13 cellular contexts compared by ENCODE assay signal in the genomic region with DNA sequence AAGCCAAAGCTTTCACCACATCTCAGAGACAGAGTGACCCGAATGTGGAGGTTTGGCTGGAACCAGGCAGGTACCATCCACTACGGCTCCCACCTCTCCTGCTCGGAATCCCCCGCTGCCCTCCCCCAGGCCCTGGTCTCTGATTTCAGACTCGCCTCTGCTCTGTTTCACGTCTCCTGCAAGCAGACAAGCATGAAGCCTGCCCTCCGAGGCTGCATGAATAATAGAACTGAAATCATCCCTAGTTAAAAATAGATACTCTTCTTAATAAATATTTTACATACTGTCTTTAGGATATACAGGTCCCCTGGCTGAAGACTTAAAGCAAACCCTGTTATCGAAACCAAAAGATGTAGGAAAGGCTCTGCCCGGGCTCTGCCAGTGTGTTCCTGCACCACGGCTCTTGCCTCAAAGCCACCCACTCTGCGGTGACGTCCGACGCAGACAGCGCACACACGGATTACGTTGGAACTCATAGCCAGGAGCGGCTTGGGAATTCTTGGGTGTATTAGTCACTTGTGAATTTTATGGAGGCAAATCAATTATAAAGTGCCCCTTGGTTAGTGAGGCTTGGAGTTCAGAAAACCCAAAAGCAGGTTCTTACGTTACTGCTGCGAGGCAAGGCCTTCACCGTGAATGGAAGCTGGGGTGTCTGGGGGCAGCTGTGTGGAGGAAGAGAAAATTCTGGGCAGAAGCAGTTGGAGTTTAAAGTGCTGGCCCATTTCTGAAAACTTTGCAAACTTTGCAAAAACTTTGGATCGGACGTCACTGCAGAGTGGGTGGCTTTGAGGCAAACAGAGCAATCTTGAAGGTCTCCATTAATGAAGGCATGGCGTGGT. TPM values are rescaled to one million over a fixed set of nuclear protein-coding genes. Genes with fewer than 3 reads are reported as not detected.
DNase-seq lines count a peak whose midpoint lies in the region; ATAC-seq and TF ChIP-seq lines count a peak whose summit lies in the region.
"Had no signal": no experiment of that assay in that cellular context is flagged by ENCODE, and none has a peak within 500 bp of the region (broad histone marks: within the 10 kb centered on the region; RNA-seq: fewer than 3 reads in every experiment).

No MANE protein-coding gene starts in this region.

- no peak overlapping the region for H2BK12ac ChIP-seq in trophoblast cell (ENCODE audit: low read length)

- H3K79me2 ChIP-seq in GM23248 (ENCODE audit: insufficient read depth), result no peaks in the 10 kb centered on the region
- H3K79me2 ChIP-seq in trophoblast cell (ENCODE audit: control insufficient read depth, insufficient read depth, low read length, poor library complexity), result no peaks in the 10 kb centered on the region

- no peak for TF ChIP-seq POLR2A in tibial nerve (IDR thresholded peaks at IDR 0.05)

- no peaks in the 10 kb centered on the region for H3K9me2 ChIP-seq in GM23248 (ENCODE audit: insufficient read depth)

- H3K4me2 ChIP-seq in GM23248 (ENCODE audit: unreplicated experiment) (no peak overlapping the region), trophoblast cell (ENCODE audit: low read length) (no peak overlapping the region)
- H3K4me2 ChIP-seq: BLaER1 treated with 17β-estradiol and CSF1 and Interleukin-3, amounts not matched to agents 10 nM and 100 nM had no signal

- H4K8ac ChIP-seq in trophoblast cell (ENCODE audit: low read depth, low read length), result no peak overlapping the region

- no peak overlapping the region for H2BK5ac ChIP-seq in trophoblast cell (ENCODE audit: low read depth, low read length, poor library complexity)

- no peak overlapping the region for H2AFZ ChIP-seq in GM23248
- H2AFZ ChIP-seq in trophoblast cell (ENCODE audit: insufficient read depth, low read length, poor library complexity), result no peak overlapping the region

- no peak overlapping the region for H3K9ac ChIP-seq in GM23248
- H3K9ac ChIP-seq in trophoblast cell (ENCODE audit: low read length), result no peak overlapping the region
- H3K9ac ChIP-seq: BLaER1 treated with 17β-estradiol and CSF1 and Interleukin-3, amounts not matched to agents 10 nM and 100 nM had no signal

- no peak for TF ChIP-seq EP300 in tibial nerve (IDR thresholded peaks at IDR 0.05)

- H4K91ac ChIP-seq in trophoblast cell (ENCODE audit: low read depth, low read length), result no peak overlapping the region

- no peak overlapping the region for H3K14ac ChIP-seq in trophoblast cell (ENCODE audit: low read length)

- in situ Hi-C loops in GM23248 (cut with MboI), result no loop called here

- 77 to 78% methylated on average over 24 of the region's 24 CpGs for WGBS in GM23248 (ENCODE audit: low coverage in 1 of 2, low lambda C conversion rate in 2 of 2, missing lambda C conversion rate in 2 of 2), 2 experiments
- no CpG with 5 or more reads among the region's 24 CpGs for WGBS in trophoblast cell (ENCODE audit: extremely low coverage, insufficient coverage, insufficient read length)
- WGBS in aorta, 2 donors, result 70 to 73% methylated on average over 24 of the region's 24 CpGs
- 69 to 75% methylated on average over 24 of the region's 24 CpGs for WGBS in tibial nerve, 2 donors

- TF ChIP-seq CTCF in RWPE2 (IDR thresholded peaks at IDR 0.05; ENCODE audit: poor library complexity, severe bottlenecking), result no peak
- no peak for TF ChIP-seq CTCF in fibroblast of pulmonary artery (IDR thresholded peaks at IDR 0.05; ENCODE audit: low read length, missing control alignments)
- no peak for TF ChIP-seq CTCF in tibial nerve (IDR thresholded peaks at IDR 0.05)

- H3K27ac ChIP-seq in GM23248 (no peak overlapping the region), RWPE2 (ENCODE audit: poor library complexity, severe bottlenecking) (no peak overlapping the region), trophoblast cell (ENCODE audit: low read depth, low read length) (no peak overlapping the region), aorta (ENCODE audit: low read depth in 1 of 2, low read length in 2 of 2) (no peak overlapping the region), tibial nerve (no peak overlapping the region)
- H3K27ac ChIP-seq: BLaER1 treated with 17β-estradiol and CSF1 and Interleukin-3, amounts not matched to agents 10 nM and 100 nM; cardiac muscle cell had no signal

- peaks cover 25% of the 10 kb centered on the region for H3F3A ChIP-seq in GM23248 (ENCODE audit: insufficient read depth)

- H3K9me3 ChIP-seq in GM23248 (ENCODE audit: low read depth) (no peaks in the 10 kb centered on the region), RWPE2 (ENCODE audit: severe bottlenecking) (no peaks in the 10 kb centered on the region), trophoblast cell (ENCODE audit: insufficient read depth, low read depth, low read length) (no peaks in the 10 kb centered on the region), aorta (ENCODE audit: control insufficient read depth, low read length) (no peaks in the 10 kb centered on the region), tibial nerve (no peaks in the 10 kb centered on the region)
- H3K9me3 ChIP-seq: BLaER1 treated with 17β-estradiol and CSF1 and Interleukin-3, amounts not matched to agents 10 nM and 100 nM had no signal

- H4K12ac ChIP-seq in trophoblast cell (ENCODE audit: low read depth, low read length), result no peak overlapping the region

- no peaks in the 10 kb centered on the region for H3K79me1 ChIP-seq in trophoblast cell (ENCODE audit: low read length)

- H3K4ac ChIP-seq in trophoblast cell (ENCODE audit: low read depth, low read length), result no peak overlapping the region

- H3K23ac ChIP-seq in trophoblast cell (ENCODE audit: low read length), result no peak overlapping the region

- H3K18ac ChIP-seq in trophoblast cell (ENCODE audit: low read length), result no peak overlapping the region

- H4K20me1 ChIP-seq in GM23248 (ENCODE audit: insufficient read depth), result no peaks in the 10 kb centered on the region
- H4K20me1 ChIP-seq: BLaER1 treated with 17β-estradiol and CSF1 and Interleukin-3, amounts not matched to agents 10 nM and 100 nM had no signal

- no peak overlapping the region for H2AK5ac ChIP-seq in trophoblast cell (ENCODE audit: low read length)

- peak; percentile 17; the same call in 2 of the 3 replicates for ATAC-seq in RWPE2 (ENCODE audit: low read depth)
- no peak for ATAC-seq in aorta (ENCODE audit: low FRiP score)

- no peaks in the 10 kb centered on the region for H3K27me3 ChIP-seq in GM23248 (replicated peaks; ENCODE audit: insufficient read depth)
- no peaks in the 10 kb centered on the region for H3K27me3 ChIP-seq in RWPE2 (ENCODE audit: insufficient read depth, poor library complexity, severe bottlenecking)
- no peaks in the 10 kb centered on the region for H3K27me3 ChIP-seq in trophoblast cell (ENCODE audit: insufficient read depth, low read length)
- H3K27me3 ChIP-seq in aorta (ENCODE audit: control insufficient read depth in 1 of 2, insufficient read depth in 2 of 2, low read length in 1 of 2), result no peaks in the 10 kb centered on the region
- H3K27me3 ChIP-seq in tibial nerve, result peaks cover 0 to 13% of the 10 kb centered on the region in 2 donors

- DNase-seq in GM23248, result peak; percentile 51
- DNase-seq in RWPE2 (ENCODE audit: low spot score), result no peak
- peak; percentile 62 for DNase-seq in fibroblast of pulmonary artery (ENCODE audit: low read depth)
- DNase-seq in trophoblast cell, result peak; percentile 35 to 62
- DNase-seq in aorta, result no peak
- DNase-seq in tibial nerve (ENCODE audit: low spot score in 2 of 2), result no peak
- DNase-seq in dedifferentiated amniotic fluid mesenchymal stem cell (ENCODE audit: extremely low spot score), result no peak
- no peak for DNase-seq in NCI-H82 (lab: John Stamatoyannopoulos, UW)
- DNase-seq: activated CD4-positive, alpha-beta T cell treated with anti-CD3 and anti-CD28 coated beads, Interleukin-2, amount 50 U/mL, for 1 hour; activated effector memory CD4-positive, alpha-beta T cell treated with anti-CD3 and anti-CD28 coated beads, Interleukin-2, amount 50 U/mL, for 16 hours; NCI-H1694 treated with DMSO at 0.1 percent for 48 hours had no signal

- no peak overlapping the region for H2BK120ac ChIP-seq in trophoblast cell (ENCODE audit: insufficient read depth, low read length, poor library complexity)

- H3K4me3 ChIP-seq in GM23248 (no peak overlapping the region), RWPE2 (ENCODE audit: severe bottlenecking) (no peak overlapping the region), fibroblast of pulmonary artery (replicated peaks; ENCODE audit: low read depth, low read length) (no peak overlapping the region), trophoblast cell (ENCODE audit: low read depth, low read length) (no peak overlapping the region), aorta (ENCODE audit: low read length in 2 of 2) (no peak overlapping the region), tibial nerve (no peak overlapping the region)
- H3K4me3 ChIP-seq: BLaER1 treated with 17β-estradiol and CSF1 and Interleukin-3, amounts not matched to agents 10 nM and 100 nM; cardiac muscle cell had no signal

- H3K4me1 ChIP-seq in GM23248 (ENCODE audit: insufficient read depth) (peaks cover 30% of the 10 kb centered on the region), RWPE2 (ENCODE audit: insufficient read depth, poor library complexity, severe bottlenecking) (no peaks in the 10 kb centered on the region), trophoblast cell (ENCODE audit: control insufficient read depth in 1 of 2, insufficient read depth in 2 of 2, low read length in 2 of 2) (peaks cover 0 to 2% of the 10 kb centered on the region in 2 experiments), aorta (ENCODE audit: control insufficient read depth in 1 of 2, insufficient read depth in 2 of 2, low read length in 2 of 2) (no peaks in the 10 kb centered on the region), tibial nerve (peaks cover 0 to 8% (median 5%) of the 10 kb centered on the region in 4 donors)

- H3K36me3 ChIP-seq in GM23248 (ENCODE audit: low read depth) (no peaks in the 10 kb centered on the region), RWPE2 (ENCODE audit: low read depth) (no peaks in the 10 kb centered on the region), trophoblast cell (ENCODE audit: control insufficient read depth in 1 of 2, insufficient read depth in 2 of 2, low read length in 2 of 2) (no peaks in the 10 kb centered on the region), aorta (ENCODE audit: control insufficient read depth in 1 of 2, insufficient read depth in 2 of 2, low read length in 1 of 2) (no peaks in the 10 kb centered on the region), tibial nerve (no peaks in the 10 kb centered on the region)
- H3K36me3 ChIP-seq: BLaER1 treated with 17β-estradiol and CSF1 and Interleukin-3, amounts not matched to agents 10 nM and 100 nM; cardiac muscle cell had no signal

- intact Hi-C loops in aorta (cut with DNase I), result no loop called here

RNA-seq across cellular contexts. Expression of a gene that starts 25.6 kb away (rescaled TPM):
- 0.25 and 1.1 TPM in 2 replicates for total RNA-seq in GM23248 (2014; rRNA removed; shearing (Covaris generic))
- polyA plus RNA-seq in GM23248 (2016; fragmentation: Nextera tagmentation; extraction: Ambion mirVana), result 0.39 and 0.43 TPM in 2 replicates
- 0.06 and 0.14 TPM in 2 replicates for polyA plus RNA-seq in trophoblast cell (2013)
- 1 to 10 TPM in 1 of 2 donors, under 1 TPM in 1; 0.45 to 1.6 TPM for total RNA-seq in aorta
- under 1 TPM in 1 of 2 donors, not detected in 1; 0.13 TPM for polyA plus RNA-seq in aorta
- under 1 TPM in 2 of 4 donors, not detected in 2; 0.21 to 0.59 TPM for total RNA-seq in tibial nerve
- total RNA-seq: cardiac muscle cell had no signal
- polyA plus RNA-seq: cardiac muscle cell had no signal

RNA-seq across cellular contexts. Expression of a gene that starts 42.7 kb away (rescaled TPM):
- 16.1 and 19.0 TPM in 2 replicates for total RNA-seq in GM23248 (2014; rRNA removed; shearing (Covaris generic))
- 6.6 and 7.0 TPM in 2 replicates for polyA plus RNA-seq in GM23248 (2016; fragmentation: Nextera tagmentation; extraction: Ambion mirVana)
- 10.2 and 10.8 TPM in 2 replicates for polyA plus RNA-seq in trophoblast cell (2013)
- total RNA-seq in aorta, result 10 to 100 TPM; 27.0 to 31.4 TPM
- polyA plus RNA-seq in aorta, result 10 to 100 TPM in 1 of 2 donors, 1 to 10 TPM in 1; 2.1 to 10.3 TPM
- total RNA-seq in tibial nerve, result 10 to 100 TPM; 34.7 to 56.4 (median 40.1) TPM

Comparison
In these comparisons a context has a peak if more than half of its experiments do, and no peak if none do; other contexts are left out.
1. DNase-seq: peak in GM23248 (single experiment), fibroblast of pulmonary artery (single experiment) and trophoblast cell (2 of 2); none in RWPE2 (single experiment), aorta (0 of 2), tibial nerve (0 of 2), dedifferentiated amniotic fluid mesenchymal stem cell (single experiment) and NCI-H82 (single experiment).